8 cellular contexts compared by ENCODE assay signal in genomic region chr5:23139338-23140171, GRCh38.
A peak's percentile ranks its signal among the peaks of the same experiment; 100 is the strongest.
DNase-seq lines count a peak whose midpoint lies in the region; ATAC-seq and TF ChIP-seq lines count a peak whose summit lies in the region.

No MANE protein-coding gene starts in this region.

- no peak for DNase-seq in RWPE2 (ENCODE audit: low spot score)
- peak; percentile 45 for DNase-seq in inferior parietal cortex (ENCODE audit: extremely low spot score)
- no peak for DNase-seq in hepatic stellate cell (ENCODE audit: low spot score)
- no peak for DNase-seq in activated T-cell treated with anti-CD3 and anti-CD28 coated beads, Interleukin-2, amount 50 U/mL, for 48 hours
- DNase-seq in activated effector memory CD4-positive, alpha-beta T cell treated with Interleukin-2 at 50 U/mL for 16 hours = no peak
- no peak for DNase-seq in activated CD4-positive, CD25-positive, alpha-beta regulatory T cell (lab: John Stamatoyannopoulos, UW)

- H3K36me3 ChIP-seq in RWPE2 (ENCODE audit: low read depth) = no peaks in the 10 kb centered on the region

- TF ChIP-seq CTCF in GM12874 (IDR thresholded peaks at IDR 0.05; ENCODE audit: insufficient read depth, low read depth, low read length) (peak; percentile 33; the same call in 1 of the 2 replicates), RWPE2 (IDR thresholded peaks at IDR 0.05; ENCODE audit: poor library complexity, severe bottlenecking) (peak; percentile 76)

- ATAC-seq in HG03565 (IDR thresholded peaks at IDR 0.05; ENCODE audit: unreplicated experiment) = peak; percentile 93
- ATAC-seq in RWPE2 (ENCODE audit: low read depth) = peak; percentile 56; the same call in 1 of the 3 replicates

- no peaks in the 10 kb centered on the region for H3K9me3 ChIP-seq in RWPE2 (ENCODE audit: severe bottlenecking)

- H3K27ac ChIP-seq in RWPE2 (ENCODE audit: poor library complexity, severe bottlenecking) = no peak overlapping the region

- H3K27me3 ChIP-seq in RWPE2 (ENCODE audit: insufficient read depth, poor library complexity, severe bottlenecking) = no peaks in the 10 kb centered on the region

- no peaks in the 10 kb centered on the region for H3K4me1 ChIP-seq in RWPE2 (ENCODE audit: insufficient read depth, poor library complexity, severe bottlenecking)

- no peak overlapping the region for H3K4me3 ChIP-seq in RWPE2 (ENCODE audit: severe bottlenecking)
